Comparison of ENCODE assay signal across 27 cellular contexts in the genomic region with DNA sequence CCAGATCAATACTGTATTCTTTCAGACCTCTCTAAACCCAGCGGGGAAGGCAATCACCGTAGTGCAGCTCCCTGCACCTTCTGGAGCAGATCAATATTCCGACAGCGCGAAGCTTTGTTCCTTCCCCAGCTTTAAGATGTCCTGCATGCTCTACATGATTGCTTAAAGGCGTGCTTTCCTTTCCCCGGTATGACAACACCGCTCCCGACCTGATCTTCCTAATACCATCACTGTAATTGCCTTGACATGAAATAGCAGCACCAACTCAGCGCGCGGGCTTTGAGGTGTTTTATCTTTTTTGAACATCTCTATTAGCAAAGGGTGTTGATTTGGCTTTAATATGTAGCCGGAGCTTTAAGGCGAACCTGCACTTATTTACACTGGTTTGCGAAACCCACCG.
"Had no signal": no experiment of that assay in that cellular context is flagged by ENCODE, and none has a peak within 500 bp of the region (broad histone marks: within the 10 kb centered on the region; RNA-seq: fewer than 3 reads in every experiment).

No MANE protein-coding gene starts in this region.

- H3K27me3 ChIP-seq: ascending aorta had no signal

- H3K9me3 Mint-ChIP-seq: activated T-helper 1 cell treated with anti-CD3 and anti-CD28 coated beads, Interleukin-12 subunit alpha, Interleukin-12 subunit beta, Interleukin-2, Interleukin-4 antibody, amounts not matched to agents 30 ng/mL and 10 ng/mL and 1 ng/mL, durations not matched to agents 14 hours and 24 hours and 36 hours had no signal

- H3K4me1 ChIP-seq: ascending aorta, body of pancreas had no signal

- H3K36me3 Mint-ChIP-seq: activated naive CD4-positive, alpha-beta T cell treated with anti-CD3 and anti-CD28 coated beads, Interleukin-2, amount 50 U/mL, for 72 hours had no signal

- H3K4me1 Mint-ChIP-seq: activated naive CD8-positive, alpha-beta T cell treated with anti-CD3 and anti-CD28 coated beads, Interleukin-2, amount 50 U/mL, for 24 hours had no signal

- H3K4me3 Mint-ChIP-seq: activated CD8-positive, alpha-beta T cell treated with anti-CD3 and anti-CD28 coated beads, Interleukin-2, amount 10 ng/mL, durations not matched to agents 7 days and 5 days; activated naive CD8-positive, alpha-beta T cell treated with anti-CD3 and anti-CD28 coated beads, Interleukin-2, amount 50 U/mL, for 24 hours; activated T-cell treated with anti-CD3 and anti-CD28 coated beads, Interleukin-2, amount 50 U/mL, for 24 hours; activated T-helper 1 cell treated with anti-CD3 and anti-CD28 coated beads, Interleukin-12 subunit alpha, Interleukin-12 subunit beta, Interleukin-2, Interleukin-4 antibody, amounts not matched to agents 30 ng/mL and 10 ng/mL and 1 ng/mL, durations not matched to agents 14 hours and 24 hours and 36 hours had no signal

- H3K4me3 ChIP-seq: ascending aorta, body of pancreas, MG63, SK-N-MC had no signal

- DNase-seq: activated CD4-positive, alpha-beta T cell treated with anti-CD3 and anti-CD28 coated beads for 48 hours; activated CD4-positive, alpha-beta T cell treated with anti-CD3 and anti-CD28 coated beads, Interleukin-2, amount 50 U/mL, for 4 hours; activated CD4-positive, CD25-positive, alpha-beta regulatory T cell; activated CD8-positive, alpha-beta memory T cell treated with anti-CD3 and anti-CD28 coated beads, Interleukin-2, amount 50 U/mL, for 48 hours; activated CD8-positive, alpha-beta T cell treated with anti-CD3 and anti-CD28 coated beads, Interleukin-2, amount 10 ng/mL, durations not matched to agents 7 days and 5 days; activated effector memory CD4-positive, alpha-beta T cell treated with Interleukin-2 at 50 U/mL for 16 hours; activated naive CD4-positive, alpha-beta T cell; activated naive CD8-positive, alpha-beta T cell treated with anti-CD3 and anti-CD28 coated beads, Interleukin-2, amount 50 U/mL, for 24 hours; activated T-cell treated with anti-CD3 and anti-CD28 coated beads, Interleukin-2, amount 50 U/mL, for 24 hours; amniotic stem cell; body of pancreas; central memory CD4-positive, alpha-beta T cell; MG63; MV-4-11; NCI-H1092 treated with DMSO at 0.1 percent for 48 hours; NCI-H1417 treated with DMSO at 0.1 percent for 48 hours; NCI-H1694 treated with DMSO at 0.1 percent for 48 hours; NCI-H2029 treated with DMSO at 0.1 percent for 48 hours; NCI-H446; NCI-H524; NCI-H748 treated with DMSO at 0.1 percent for 48 hours; T-helper 1 cell had no signal

- H3K9me3 ChIP-seq: ascending aorta, body of pancreas, MG63 had no signal

- ATAC-seq: activated CD8-positive, alpha-beta T cell treated with anti-CD3 and anti-CD28 coated beads, Interleukin-2, amount 10 ng/mL, durations not matched to agents 7 days and 5 days; activated naive CD4-positive, alpha-beta T cell treated with anti-CD3 and anti-CD28 coated beads, Interleukin-2, amount 50 U/mL, for 72 hours; activated naive CD8-positive, alpha-beta T cell treated with anti-CD3 and anti-CD28 coated beads, Interleukin-2, amount 50 U/mL, for 24 hours; body of pancreas had no signal

- H3K27ac Mint-ChIP-seq: activated CD8-positive, alpha-beta T cell treated with anti-CD3 and anti-CD28 coated beads, Interleukin-2, amount 10 ng/mL, durations not matched to agents 7 days and 5 days; activated naive CD4-positive, alpha-beta T cell treated with anti-CD3 and anti-CD28 coated beads, Interleukin-2, amount 50 U/mL, for 72 hours; activated naive CD8-positive, alpha-beta T cell treated with anti-CD3 and anti-CD28 coated beads, Interleukin-2, amount 50 U/mL, for 24 hours; activated T-cell treated with anti-CD3 and anti-CD28 coated beads, Interleukin-2, amount 50 U/mL, for 24 hours; activated T-helper 1 cell treated with anti-CD3 and anti-CD28 coated beads, Interleukin-12 subunit alpha, Interleukin-12 subunit beta, Interleukin-2, Interleukin-4 antibody, amounts not matched to agents 30 ng/mL and 10 ng/mL and 1 ng/mL, durations not matched to agents 14 hours and 24 hours and 36 hours had no signal

- H3K36me3 ChIP-seq: ascending aorta, MG63 had no signal

- H3K27me3 Mint-ChIP-seq: activated naive CD8-positive, alpha-beta T cell treated with anti-CD3 and anti-CD28 coated beads, Interleukin-2, amount 50 U/mL, for 24 hours; activated T-cell treated with anti-CD3 and anti-CD28 coated beads, Interleukin-2, amount 50 U/mL, for 24 hours had no signal

- H3K27ac ChIP-seq: ascending aorta, body of pancreas, SK-N-MC, VCaP had no signal
